Comparison of ENCODE assay signal across 7 cellular contexts in the genomic region with DNA sequence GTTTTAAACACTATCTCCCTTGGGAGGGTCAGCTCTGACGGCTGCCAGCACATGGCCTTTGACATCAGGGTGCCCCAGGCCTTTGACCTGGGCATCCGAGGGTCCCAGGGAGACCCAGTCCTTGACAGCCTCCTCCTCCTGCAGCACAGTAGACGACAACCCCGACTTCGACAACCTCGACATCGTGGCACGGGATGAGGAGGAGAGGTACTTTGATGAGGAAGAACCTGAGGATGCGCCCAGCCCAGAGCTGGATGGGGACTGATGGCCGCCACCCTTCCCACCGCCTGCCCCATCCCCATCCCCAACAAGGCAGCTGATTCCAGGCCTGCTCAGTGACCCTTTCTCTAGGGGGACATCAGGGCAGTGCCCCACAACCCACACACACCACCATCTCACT. TPM values are rescaled to one million over a fixed set of nuclear protein-coding genes. Genes with fewer than 3 reads are reported as not detected.
DNase-seq lines count a peak whose midpoint lies in the region; ATAC-seq and TF ChIP-seq lines count a peak whose summit lies in the region.
"Had no signal": no experiment of that assay in that cellular context is flagged by ENCODE, and none has a peak within 500 bp of the region (broad histone marks: within the 10 kb centered on the region; RNA-seq: fewer than 3 reads in every experiment).

No MANE protein-coding gene starts in this region.

- DNase-seq in breast epithelium (ENCODE audit: low spot score in 2 of 2): no peak
- no peak for DNase-seq in MCF 10A (ENCODE audit: unreplicated experiment)
- peak in 1 of 2 donors; percentile 61 for DNase-seq in left lung
- DNase-seq in type B pancreatic cell (ENCODE audit: extremely low spot score, unreplicated experiment): no peak
- DNase-seq in kidney glomerular epithelial cell (lab: John Stamatoyannopoulos, UW): no peak
- DNase-seq: NCI-H526 treated with DMSO at 0.1 percent for 48 hours had no signal

- peaks cover 37% of the 10 kb centered on the region for H3K4me1 Mint-ChIP-seq in MCF 10A (ENCODE audit: insufficient read depth, unreplicated experiment)
- peaks cover 37% of the 10 kb centered on the region for H3K4me1 Mint-ChIP-seq in type B pancreatic cell (ENCODE audit: unreplicated experiment)

- peaks cover 9 to 11% of the 10 kb centered on the region in 2 donors for H3K4me1 ChIP-seq in breast epithelium
- peaks cover 50 to 66% of the 10 kb centered on the region in 2 donors for H3K4me1 ChIP-seq in left lung

- no peak overlapping the region for H3K4me3 ChIP-seq in breast epithelium
- H3K4me3 ChIP-seq in left lung: no peak overlapping the region

- H3K36me3 Mint-ChIP-seq in MCF 10A (ENCODE audit: insufficient read depth, unreplicated experiment): peaks cover 49% of the 10 kb centered on the region
- no peaks in the 10 kb centered on the region for H3K36me3 Mint-ChIP-seq in type B pancreatic cell

- POLR2A ChIA-PET in MCF 10A (lab: Yijun Ruan, JAX): interaction anchor here (1.6 kb wide), 1 partner anchor 12 kb away, joined by 6 read pairs; a partner anchor contains a TSS

- no peaks in the 10 kb centered on the region for H3K36me3 ChIP-seq in breast epithelium
- peaks cover 0 to 51% of the 10 kb centered on the region in 2 donors for H3K36me3 ChIP-seq in left lung

- TF ChIP-seq CTCF in breast epithelium (IDR thresholded peaks at IDR 0.05) (no peak), MCF 10A (IDR thresholded peaks at IDR 0.05; ENCODE audit: unreplicated experiment) (no peak), left lung (IDR thresholded peaks at IDR 0.05) (no peak), type B pancreatic cell (conservative IDR thresholded peaks at IDR 0.05) (no peak)

- H3K27ac ChIP-seq in breast epithelium (peak overlapping the region; percentile 89 to 94), left lung (peak overlapping the region; percentile 85 to 88)

- H3K9me3 ChIP-seq in breast epithelium (no peaks in the 10 kb centered on the region), left lung (no peaks in the 10 kb centered on the region)

- BruUV-seq in MCF 10A (replicated peaks; lab: Mats Ljungman, UMichigan): no TSS peak

- CTCF ChIA-PET in MCF 10A (lab: Yijun Ruan, JAX): interaction anchor here (0.6 to 3.6 kb wide), 4 partner anchors 14 to 431 kb away, joined by 3 to 14 read pairs (median 8); a partner anchor contains a TSS

- no peak for TF ChIP-seq POLR2A in breast epithelium (IDR thresholded peaks at IDR 0.05)

- H3K9me3 Mint-ChIP-seq in MCF 10A (ENCODE audit: unreplicated experiment) (no peaks in the 10 kb centered on the region), type B pancreatic cell (no peaks in the 10 kb centered on the region)

- ATAC-seq in left lung (no peak), HG03457 (IDR thresholded peaks at IDR 0.05; ENCODE audit: unreplicated experiment) (no peak)

- H3K27me3 Mint-ChIP-seq in MCF 10A (ENCODE audit: insufficient read depth, unreplicated experiment) (no peaks in the 10 kb centered on the region), type B pancreatic cell (peaks cover 23% of the 10 kb centered on the region)

- H3K27me3 ChIP-seq in breast epithelium (no peaks in the 10 kb centered on the region), left lung (no peaks in the 10 kb centered on the region)

- intact Hi-C loops in breast epithelium (cut with DNase I; ENCODE audit: low total_unique reads): no loop called here
- intact Hi-C loops in MCF 10A (cut with micrococcal nuclease): loop anchor here (10.0 kb wide), 1 partner anchor 252 kb away; a partner anchor contains a TSS
- intact Hi-C loops in left lung (cut with DNase I): no loop called here

- H3K27ac Mint-ChIP-seq in MCF 10A (ENCODE audit: low read depth, unreplicated experiment): no peak overlapping the region
- peak overlapping the region; percentile 57 for H3K27ac Mint-ChIP-seq in type B pancreatic cell

- no peak overlapping the region for H3K4me3 Mint-ChIP-seq in MCF 10A (ENCODE audit: unreplicated experiment)
- H3K4me3 Mint-ChIP-seq in type B pancreatic cell: peak overlapping the region; percentile 30

RNA-seq across cellular contexts. Expression of a gene that starts 12.5 kb away (rescaled TPM):
- total RNA-seq in breast epithelium (10 to 100 TPM; 15.4 to 15.7 (median 15.4) TPM), MCF 10A (2022) (25.0 and 28.5 TPM in 2 replicates), left lung (10 to 100 TPM; 25.3 to 30.2 TPM), type B pancreatic cell (ENCODE audit: low replicate concordance) (26.7 and 42.6 TPM in 2 replicates)

RNA-seq across cellular contexts. Expression of a gene that starts 31.3 kb away (rescaled TPM):
- total RNA-seq in breast epithelium: 10 to 100 TPM; 12.0 to 21.4 (median 13.4) TPM
- 27.8 and 33.7 TPM in 2 replicates for total RNA-seq in MCF 10A (2022)
- total RNA-seq in left lung: 10 to 100 TPM; 73.1 to 98.0 TPM
- total RNA-seq in type B pancreatic cell (ENCODE audit: low replicate concordance): 2.3 and 3.4 TPM in 2 replicates

RNA-seq across cellular contexts. Expression of a gene that starts 41.5 kb away (rescaled TPM):
- 1 to 10 TPM; 4.0 to 7.3 (median 4.3) TPM for total RNA-seq in breast epithelium
- total RNA-seq in MCF 10A (2022): 5.5 and 5.7 TPM in 2 replicates
- total RNA-seq in left lung: 1 to 10 TPM; 7.8 to 8.8 TPM
- 4.8 and 8.8 TPM in 2 replicates for total RNA-seq in type B pancreatic cell (ENCODE audit: low replicate concordance)

RNA-seq across cellular contexts. Expression of a gene that starts 53.9 kb away (rescaled TPM):
- total RNA-seq in breast epithelium: 10 to 100 TPM; 15.7 to 29.2 (median 17.0) TPM
- total RNA-seq in MCF 10A (2022): 6.1 and 8.3 TPM in 2 replicates
- total RNA-seq in left lung: 10 to 100 TPM; 10.1 to 14.3 TPM
- total RNA-seq in type B pancreatic cell (ENCODE audit: low replicate concordance): 2.0 and 8.1 TPM in 2 replicates

RNA-seq across cellular contexts. Expression of a gene that starts 58.3 kb away (rescaled TPM):
- 100 to 1,000 TPM; 116 to 146 (median 125) TPM for total RNA-seq in breast epithelium
- total RNA-seq in MCF 10A (2022): 179 and 204 TPM in 2 replicates
- 100 to 1,000 TPM; 168 to 174 TPM for total RNA-seq in left lung
- 189 and 244 TPM in 2 replicates for total RNA-seq in type B pancreatic cell (ENCODE audit: low replicate concordance)
